ENCODE assay signal across 8 cellular contexts in genomic region chr9:116737137-116737546, GRCh38. TPM values are rescaled to one million over a fixed set of nuclear protein-coding genes. Genes with fewer than 3 reads are reported as not detected.
A peak's percentile ranks its signal among the peaks of the same experiment; 100 is the strongest.
DNase-seq lines count a peak whose midpoint lies in the region; ATAC-seq and TF ChIP-seq lines count a peak whose summit lies in the region.

No MANE protein-coding gene starts in this region.

- H3K27ac Mint-ChIP-seq in activated CD4-positive, alpha-beta memory T cell treated with anti-CD3 and anti-CD28 coated beads, Interleukin-2, amount 10 ng/mL, durations not matched to agents 7 days and 5 days, result no peak overlapping the region

- H3K4me3 Mint-ChIP-seq in activated CD4-positive, alpha-beta memory T cell treated with anti-CD3 and anti-CD28 coated beads, Interleukin-2, amount 10 ng/mL, durations not matched to agents 7 days and 5 days, result no peak overlapping the region

- H3K36me3 Mint-ChIP-seq in activated CD4-positive, alpha-beta memory T cell treated with anti-CD3 and anti-CD28 coated beads, Interleukin-2, amount 10 ng/mL, durations not matched to agents 7 days and 5 days (ENCODE audit: low read depth), result no peaks in the 10 kb centered on the region

- H3K27me3 Mint-ChIP-seq in activated CD4-positive, alpha-beta memory T cell treated with anti-CD3 and anti-CD28 coated beads, Interleukin-2, amount 10 ng/mL, durations not matched to agents 7 days and 5 days, result no peaks in the 10 kb centered on the region

- peak; percentile 46 for ATAC-seq in GM18870 (IDR thresholded peaks at IDR 0.05; ENCODE audit: unreplicated experiment)

- no peaks in the 10 kb centered on the region for H3K9me3 Mint-ChIP-seq in activated CD4-positive, alpha-beta memory T cell treated with anti-CD3 and anti-CD28 coated beads, Interleukin-2, amount 10 ng/mL, durations not matched to agents 7 days and 5 days

- DNase-seq in AG10803 (ENCODE audit: low read depth) (peak; percentile 74), HK-2 (ENCODE audit: unreplicated experiment) (peak; percentile 86), NCI-H774 (lab: John Stamatoyannopoulos, UW) (peak; percentile 77), epithelial cell of prostate (ENCODE audit: low read depth, low spot score) (peak; percentile 26), mucosa of gallbladder (ENCODE audit: low spot score) (peak; percentile 69)
- peak; percentile 61 for DNase-seq in activated CD4-positive, alpha-beta memory T cell treated with anti-CD3 and anti-CD28 coated beads, Interleukin-2, amount 10 ng/mL, durations not matched to agents 7 days and 5 days
- peak; percentile 14 for DNase-seq in stimulated activated naive CD4-positive, alpha-beta T cell treated with Interleukin-2 at 50 U/mL for 16 hours (lab: John Stamatoyannopoulos, UW)

- peak; percentile 96 for TF ChIP-seq CTCF in AG10803 (conservative IDR thresholded peaks at IDR 0.05; ENCODE audit: low read length)

- H3K4me3 ChIP-seq in AG10803 (ENCODE audit: low read length), result peak overlapping the region; percentile 34; the same call in 1 of the 2 replicates

- no peak overlapping the region for H3K27ac ChIP-seq in epithelial cell of prostate

- peaks cover 2% of the 10 kb centered on the region for H3K4me1 Mint-ChIP-seq in activated CD4-positive, alpha-beta memory T cell treated with anti-CD3 and anti-CD28 coated beads, Interleukin-2, amount 10 ng/mL, durations not matched to agents 7 days and 5 days

- POLR2A ChIA-PET in activated CD4-positive, alpha-beta memory T cell treated with anti-CD3 and anti-CD28 coated beads, Interleukin-2, amount 10 ng/mL, durations not matched to agents 7 days and 5 days (lab: Charles Lee), result no interaction called here

- CTCF ChIA-PET in activated CD4-positive, alpha-beta memory T cell treated with anti-CD3 and anti-CD28 coated beads, Interleukin-2, amount 10 ng/mL, durations not matched to agents 7 days and 5 days (lab: Charles Lee), result interaction anchor here (0.9 to 2.6 kb wide), 10 partner anchors 11 to 674 kb away, joined by 3 to 37 read pairs (median 4); no protein-coding TSS in a partner anchor

RNA-seq across cellular contexts. Expression of gene TRIM32, which starts 50.0 kb away (rescaled TPM):
- total RNA-seq in activated CD4-positive, alpha-beta memory T cell treated with anti-CD3 and anti-CD28 coated beads, Interleukin-2, amount 10 ng/mL, durations not matched to agents 7 days and 5 days, result 10 to 100 TPM; 13.9 to 17.1 TPM
- 28.7 TPM for total RNA-seq in mucosa of gallbladder

Comparison
In these comparisons a context has a peak if more than half of its experiments do, and no peak if none do; other contexts are left out.
1. DNase-seq: peak in every context shown above with its lines; median percentile 86 in HK-2; 77 in NCI-H774; 74 in AG10803; 69 in mucosa of gallbladder; 61 in activated CD4-positive, alpha-beta memory T cell treated with anti-CD3 and anti-CD28 coated beads, Interleukin-2, amount 10 ng/mL, durations not matched to agents 7 days and 5 days; 26 in epithelial cell of prostate; 14 in stimulated activated naive CD4-positive, alpha-beta T cell treated with Interleukin-2 at 50 U/mL for 16 hours.